2 cellular contexts compared by ENCODE assay signal in genomic region chr2:24591-24990, GRCh38. TPM values are rescaled to one million over a fixed set of nuclear protein-coding genes. Genes with fewer than 3 reads are reported as not detected.
"Had no signal": no experiment of that assay in that cellular context is flagged by ENCODE, and none has a peak within 500 bp of the region (broad histone marks: within the 10 kb centered on the region; RNA-seq: fewer than 3 reads in every experiment).

No MANE protein-coding gene starts in this region.

RNA-seq across cellular contexts. Expression of gene FAM110C, which starts 21.7 kb away (rescaled TPM):
- total RNA-seq: glomerular endothelial cell, myocyte had no signal
